ENCODE assay signal across 34 cellular contexts in genomic region chr1:246169486-246169885, GRCh38.
DNase-seq lines count a peak whose midpoint lies in the region; ATAC-seq, FAIRE-seq and TF ChIP-seq lines count a peak whose summit lies in the region.
"Had no signal": no experiment of that assay in that cellular context is flagged by ENCODE, and none has a peak within 500 bp of the region (broad histone marks: within the 10 kb centered on the region; RNA-seq: fewer than 3 reads in every experiment).

No MANE protein-coding gene starts in this region.

- no peak for TF ChIP-seq EP300 in K562 (IDR thresholded peaks at IDR 0.05; ENCODE audit: low read length)

- H3K36me3 ChIP-seq in CD8-positive, alpha-beta memory T cell (ENCODE audit: insufficient read depth, low read length): no peaks in the 10 kb centered on the region
- H3K36me3 ChIP-seq in GM23338 (ENCODE audit: insufficient read depth) (no peaks in the 10 kb centered on the region), K562 (ENCODE audit: control insufficient read depth, insufficient read depth, low read length) (peaks cover 6% of the 10 kb centered on the region), Karpas-422 (ENCODE audit: insufficient read depth, low read length) (no peaks in the 10 kb centered on the region)
- H3K36me3 ChIP-seq: BE2C; BLaER1; BLaER1 treated with 17β-estradiol and CSF1 and Interleukin-3, amounts not matched to agents 10 nM and 100 nM had no signal

- no peaks in the 10 kb centered on the region for H3K9me3 ChIP-seq in CD8-positive, alpha-beta memory T cell (ENCODE audit: low read length)
- H3K9me3 ChIP-seq in K562 (replicated peaks; ENCODE audit: control insufficient read depth, insufficient read depth, low read depth, low read length) (peaks cover 4% of the 10 kb centered on the region; the same call in 1 of the 2 replicates), Karpas-422 (ENCODE audit: low read length) (no peaks in the 10 kb centered on the region)
- H3K9me3 ChIP-seq: A549; BE2C; BLaER1; BLaER1 treated with 17β-estradiol and CSF1 and Interleukin-3, amounts not matched to agents 10 nM and 100 nM; Caco-2 had no signal

- no peaks in the 10 kb centered on the region for H3F3A ChIP-seq in GM23338 (replicated peaks; ENCODE audit: low read depth)

- intact Hi-C loops in K562 (cut with micrococcal nuclease) (no loop called here), CD14-positive monocyte (cut with micrococcal nuclease) (no loop called here)

- no peaks in the 10 kb centered on the region for H3K27me3 ChIP-seq in CD8-positive, alpha-beta memory T cell (ENCODE audit: insufficient read depth, low read length, poor library complexity, severe bottlenecking)
- H3K27me3 ChIP-seq in GM23338 (ENCODE audit: insufficient read depth) (no peaks in the 10 kb centered on the region), K562 (ENCODE audit: control insufficient read depth in 2 of 2, insufficient read depth in 2 of 2, low read length in 2 of 2) (no peaks in the 10 kb centered on the region), Karpas-422 (ENCODE audit: low read length) (no peaks in the 10 kb centered on the region)
- H3K27me3 ChIP-seq: BE2C; BLaER1; BLaER1 treated with 17β-estradiol and CSF1 and Interleukin-3, amounts not matched to agents 10 nM and 100 nM had no signal

- TF ChIP-seq RAD21 in K562 (CRISPR knock-in tag; conservative IDR thresholded peaks at IDR 0.05 in 1 of 2, IDR thresholded peaks at IDR 0.05 in 1 of 2): no peak

- H3K27me3 Mint-ChIP-seq in CD8-positive, alpha-beta memory T cell: no peaks in the 10 kb centered on the region
- no peaks in the 10 kb centered on the region for H3K27me3 Mint-ChIP-seq in GM23338 (ENCODE audit: insufficient read depth, low read depth, poor library complexity)
- H3K27me3 Mint-ChIP-seq in nephron progenitor cell (ENCODE audit: low read depth, poor library complexity): no peaks in the 10 kb centered on the region
- no peaks in the 10 kb centered on the region for H3K27me3 Mint-ChIP-seq in CD14-positive monocyte (ENCODE audit: low read depth in 3 of 3)
- H3K27me3 Mint-ChIP-seq: B cell; CD4-positive, alpha-beta memory T cell; CD4-positive, alpha-beta T cell; CD4-positive, CD25-positive, alpha-beta regulatory T cell had no signal

- no peaks in the 10 kb centered on the region for H3K79me2 ChIP-seq in GM23338 (replicated peaks; ENCODE audit: insufficient read depth)
- H3K79me2 ChIP-seq in K562 (ENCODE audit: control insufficient read depth, insufficient read depth, low read length): peaks cover 54% of the 10 kb centered on the region
- H3K79me2 ChIP-seq in Karpas-422 (ENCODE audit: low read length): 0 out of 2 replicates have a peak, but pooled peaks cover 8% of the 10 kb centered on the region

- FAIRE-seq in K562 (lab: Jason Lieb, UNC): no peak
- FAIRE-seq: A549, D721Med had no signal

- H3K4me2 ChIP-seq in GM23338 (no peak overlapping the region), K562 (ENCODE audit: insufficient read depth, low read length) (peak overlapping the region; percentile 48), Karpas-422 (ENCODE audit: low read depth, low read length, poor library complexity, severe bottlenecking) (no peak overlapping the region)
- H3K4me2 ChIP-seq: A549; BLaER1; BLaER1 treated with 17β-estradiol and CSF1 and Interleukin-3, amounts not matched to agents 10 nM and 100 nM had no signal

- H3K27ac ChIP-seq in CD8-positive, alpha-beta memory T cell (ENCODE audit: low read depth, low read length): peak overlapping the region; percentile 62
- no peak overlapping the region for H3K27ac ChIP-seq in GM23338 (ENCODE audit: low read depth)
- peak overlapping the region; percentile 78 for H3K27ac ChIP-seq in K562 (ENCODE audit: extremely low read depth, low read depth, low read length)
- H3K27ac ChIP-seq in Karpas-422 (ENCODE audit: low read length): no peak overlapping the region
- H3K27ac ChIP-seq: 22Rv1; A549; BLaER1; BLaER1 treated with 17β-estradiol and CSF1 and Interleukin-3, amounts not matched to agents 10 nM and 100 nM; C4-2B had no signal

- H3K4me1 ChIP-seq in CD8-positive, alpha-beta memory T cell (ENCODE audit: insufficient read depth, low read length): no peaks in the 10 kb centered on the region
- H3K4me1 ChIP-seq in GM23338 (ENCODE audit: insufficient read depth) (no peaks in the 10 kb centered on the region), K562 (replicated peaks in 1 of 2; ENCODE audit: control insufficient read depth in 2 of 2, insufficient read depth in 2 of 2, low read length in 2 of 2) (peaks cover 21 to 61% of the 10 kb centered on the region in 2 experiments), Karpas-422 (ENCODE audit: low read length) (peaks cover 5% of the 10 kb centered on the region; the same call in 1 of the 2 replicates)
- H3K4me1 ChIP-seq: A549, BE2C, BLaER1, Caco-2 had no signal

- H3K4me3 ChIP-seq in CD8-positive, alpha-beta memory T cell (ENCODE audit: low read length): no peak overlapping the region
- H3K4me3 ChIP-seq in GM23338: no peak overlapping the region
- no peak overlapping the region for H3K4me3 ChIP-seq in K562
- H3K4me3 ChIP-seq in Karpas-422 (ENCODE audit: low read length): no peak overlapping the region
- H3K4me3 ChIP-seq: A549; BLaER1; BLaER1 treated with 17β-estradiol and CSF1 and Interleukin-3, amounts not matched to agents 10 nM and 100 nM had no signal

- TF ChIP-seq POLR2A in K562 (conservative IDR thresholded peaks at IDR 0.05): no peak

- H3K9me1 ChIP-seq in K562 (ENCODE audit: control insufficient read depth, insufficient read depth, low read length): no peaks in the 10 kb centered on the region

- POLR2A ChIA-PET in CD8-positive, alpha-beta memory T cell (lab: Charles Lee): no interaction called here
- POLR2A ChIA-PET in K562 (lab: Yijun Ruan, JAX): interaction anchor here (0.6 to 3.2 kb wide), 9 partner anchors 8 to 34 kb away, joined by 3 to 17 read pairs (median 3); no protein-coding TSS in a partner anchor

- in situ Hi-C loops in K562 (cut with MboI): no loop called here

- BruUV-seq in K562 (replicated peaks; lab: Mats Ljungman, UMichigan): no TSS peak

- H3K9me3 Mint-ChIP-seq in CD8-positive, alpha-beta memory T cell: no peaks in the 10 kb centered on the region
- H3K9me3 Mint-ChIP-seq in GM23338: no peaks in the 10 kb centered on the region
- H3K9me3 Mint-ChIP-seq in nephron progenitor cell: no peaks in the 10 kb centered on the region
- H3K9me3 Mint-ChIP-seq in CD14-positive monocyte: no peaks in the 10 kb centered on the region
- H3K9me3 Mint-ChIP-seq: CD4-positive, alpha-beta T cell; CD8-positive, alpha-beta T cell had no signal

- TF ChIP-seq CTCF in GM23338 (conservative IDR thresholded peaks at IDR 0.05; ENCODE audit: low read depth in 2 of 2) (no peak), K562 (IDR thresholded peaks at IDR 0.05 in 2 of 3, conservative IDR thresholded peaks at IDR 0.05 in 1 of 3; ENCODE audit: insufficient read depth in 2 of 3, low read depth in 1 of 3, low read length in 3 of 3) (no peak), nephron progenitor cell (IDR thresholded peaks at IDR 0.05) (no peak), CD14-positive monocyte (IDR thresholded peaks at IDR 0.05) (no peak)

- CTCF ChIA-PET in CD8-positive, alpha-beta memory T cell (lab: Charles Lee): no interaction called here
- CTCF ChIA-PET in K562 (lab: Yijun Ruan, JAX; ENCODE audit: low intra/inter-chr PET ratio): no interaction called here

- WGBS in K562 (ENCODE audit: insufficient coverage, low coverage, missing lambda C conversion rate): 28% methylated on average over 8 of the region's 8 CpGs

- H3K4me1 Mint-ChIP-seq in CD8-positive, alpha-beta memory T cell: no peaks in the 10 kb centered on the region
- peaks cover 2% of the 10 kb centered on the region; the same call in 1 of the 3 replicates for H3K4me1 Mint-ChIP-seq in GM23338
- peaks cover 29% of the 10 kb centered on the region for H3K4me1 Mint-ChIP-seq in nephron progenitor cell
- peaks cover 16% of the 10 kb centered on the region for H3K4me1 Mint-ChIP-seq in CD14-positive monocyte
- H3K4me1 Mint-ChIP-seq: B cell; CD4-positive, alpha-beta memory T cell had no signal

- no peak overlapping the region for H3K4me3 Mint-ChIP-seq in CD8-positive, alpha-beta memory T cell
- H3K4me3 Mint-ChIP-seq in GM23338: no peak overlapping the region
- no peak overlapping the region for H3K4me3 Mint-ChIP-seq in nephron progenitor cell
- no peak overlapping the region for H3K4me3 Mint-ChIP-seq in CD14-positive monocyte
- H3K4me3 Mint-ChIP-seq: B cell; CD4-positive, alpha-beta memory T cell; CD4-positive, alpha-beta T cell; CD4-positive, CD25-positive, alpha-beta regulatory T cell; CD8-positive, alpha-beta T cell had no signal

- peak; percentile 55 for ATAC-seq in GM23338
- peak; percentile 69 for ATAC-seq in K562
- ATAC-seq: A549; CD8-positive, alpha-beta T cell had no signal

- no peak overlapping the region for H3K27ac Mint-ChIP-seq in CD8-positive, alpha-beta memory T cell
- no peak overlapping the region for H3K27ac Mint-ChIP-seq in GM23338
- H3K27ac Mint-ChIP-seq in nephron progenitor cell: peak overlapping the region; percentile 39
- no peak overlapping the region for H3K27ac Mint-ChIP-seq in CD14-positive monocyte
- H3K27ac Mint-ChIP-seq: B cell; CD4-positive, alpha-beta memory T cell; CD4-positive, alpha-beta T cell; CD8-positive, alpha-beta T cell had no signal

- H3K9me2 ChIP-seq in GM23338 (ENCODE audit: insufficient read depth) (no peaks in the 10 kb centered on the region; the same call in 1 of the 2 replicates), Karpas-422 (replicated peaks; ENCODE audit: insufficient read depth, low read length) (no peaks in the 10 kb centered on the region)

- peaks cover 2 to 16% (median 7%) of the 10 kb centered on the region in 3 donors for H3K36me3 Mint-ChIP-seq in CD8-positive, alpha-beta memory T cell
- no peaks in the 10 kb centered on the region; the same call in 2 of the 3 replicates for H3K36me3 Mint-ChIP-seq in GM23338 (ENCODE audit: low read depth)
- no peaks in the 10 kb centered on the region for H3K36me3 Mint-ChIP-seq in nephron progenitor cell (ENCODE audit: low read depth)
- no peaks in the 10 kb centered on the region for H3K36me3 Mint-ChIP-seq in CD14-positive monocyte

- no peaks in the 10 kb centered on the region; the same call in 1 of the 2 replicates for H4K20me1 ChIP-seq in GM23338 (replicated peaks; ENCODE audit: insufficient read depth)
- H4K20me1 ChIP-seq in K562 (replicated peaks; ENCODE audit: control insufficient read depth, insufficient read depth, low read length): no peaks in the 10 kb centered on the region
- no peaks in the 10 kb centered on the region for H4K20me1 ChIP-seq in Karpas-422 (ENCODE audit: insufficient read depth, low read depth, low read length)
- H4K20me1 ChIP-seq: BLaER1; BLaER1 treated with 17β-estradiol and CSF1 and Interleukin-3, amounts not matched to agents 10 nM and 100 nM had no signal

- no peak for DNase-seq in CD8-positive, alpha-beta memory T cell
- DNase-seq in GM23338 (ENCODE audit: low spot score) (no peak), K562 (ENCODE audit: extremely low read depth in 1 of 4, low spot score in 3 of 4) (peak in 1 of 4 experiments; percentile 65), nephron progenitor cell (no peak), NCI-H748 treated with DMSO at 0.1 percent for 48 hours (lab: John Stamatoyannopoulos, UW) (no peak), Karpas-422 (no peak), CD14-positive monocyte (ENCODE audit: low spot score) (no peak)
- no peak for DNase-seq in activated effector memory CD4-positive, alpha-beta T cell treated with anti-CD3 and anti-CD28 coated beads, Interleukin-2, amount 50 U/mL, for 16 hours
- DNase-seq: 8988T; ACHN; AML-193; BE2C; C1 segment of cervical spinal cord; Caco-2; Calu3; CD4-positive, alpha-beta memory T cell; CD4-positive, alpha-beta T cell; CD4-positive, CD25-positive, alpha-beta regulatory T cell; CD8-positive, alpha-beta T cell; COR-L47; DMS 273 treated with DMSO at 0.1 percent for 48 hours; DMS153; DMS53; DMS79; DMS79 treated with DMSO at 0.1 percent for 48 hours; DND-41; EL had no signal

- peak overlapping the region; percentile 67 to 85 for H3K9ac ChIP-seq in K562 (ENCODE audit: insufficient read depth in 1 of 2, low read depth in 2 of 2, low read length in 2 of 2)
- H3K9ac ChIP-seq in Karpas-422 (ENCODE audit: low read length): no peak overlapping the region
- H3K9ac ChIP-seq: BLaER1; BLaER1 treated with 17β-estradiol and CSF1 and Interleukin-3, amounts not matched to agents 10 nM and 100 nM had no signal

- H2AFZ ChIP-seq in GM23338 (no peak overlapping the region), K562 (ENCODE audit: low read depth, low read length) (peak overlapping the region; percentile 65), Karpas-422 (ENCODE audit: low read length) (no peak overlapping the region)

Comparison
In these comparisons a context has a peak if more than half of its experiments do, and no peak if none do; other contexts are left out.
1. H3K27ac ChIP-seq: peak in CD8-positive, alpha-beta memory T cell (single experiment) and K562 (single experiment); none in GM23338 (single experiment) and Karpas-422 (single experiment).